In the genomic region with DNA sequence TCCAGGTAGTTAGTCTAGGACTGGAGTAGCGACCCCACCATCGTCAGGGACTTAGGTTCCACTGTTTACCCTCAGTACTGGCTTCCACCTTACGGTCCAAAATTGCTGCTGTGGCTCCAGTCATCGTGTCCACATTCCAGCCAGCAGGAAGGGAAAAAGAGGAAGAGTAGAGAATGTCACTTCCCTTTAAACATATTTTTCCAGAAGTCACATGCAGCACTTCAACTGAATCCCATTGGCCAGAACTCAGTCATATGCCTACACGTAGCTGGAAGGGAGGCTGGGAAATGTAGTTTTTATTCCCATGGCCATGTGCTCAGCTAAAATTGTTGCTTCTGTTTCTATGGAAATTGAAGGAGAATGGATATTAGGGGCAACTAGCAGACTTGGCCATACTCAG, we compare ENCODE assay signal across 1 cellular context.
TF ChIP-seq lines count a peak whose summit lies in the region.

No MANE protein-coding gene starts in this region.

TF ChIP-seq in K562, 482 proteins besides CTCF, POLR2A, EP300 and RAD21 (continued from another document and continues in another):
- TF ChIP-seq, protein P1, sequence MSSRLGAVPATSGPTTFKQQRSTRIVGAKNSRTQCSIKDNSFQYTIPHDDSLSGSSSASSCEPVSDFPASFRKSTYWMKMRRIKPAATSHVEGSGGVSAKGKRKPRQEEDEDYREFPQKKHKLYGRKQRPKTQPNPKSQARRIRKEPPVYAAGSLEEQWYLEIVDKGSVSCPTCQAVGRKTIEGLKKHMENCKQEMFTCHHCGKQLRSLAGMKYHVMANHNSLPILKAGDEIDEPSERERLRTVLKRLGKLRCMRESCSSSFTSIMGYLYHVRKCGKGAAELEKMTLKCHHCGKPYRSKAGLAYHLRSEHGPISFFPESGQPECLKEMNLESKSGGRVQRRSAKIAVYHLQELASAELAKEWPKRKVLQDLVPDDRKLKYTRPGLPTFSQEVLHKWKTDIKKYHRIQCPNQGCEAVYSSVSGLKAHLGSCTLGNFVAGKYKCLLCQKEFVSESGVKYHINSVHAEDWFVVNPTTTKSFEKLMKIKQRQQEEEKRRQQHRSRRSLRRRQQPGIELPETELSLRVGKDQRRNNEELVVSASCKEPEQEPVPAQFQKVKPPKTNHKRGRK (tag; IDR thresholded peaks at IDR 0.05), result no peak
- TF ChIP-seq RNF2 (IDR thresholded peaks at IDR 0.05), result no peak
- peak; percentile 64 for TF ChIP-seq FOS (IDR thresholded peaks at IDR 0.05; ENCODE audit: extremely low read depth, insufficient read length)
- TF ChIP-seq FOXJ3 (CRISPR knock-in tag; IDR thresholded peaks at IDR 0.05), result no peak
- no peak for TF ChIP-seq EGR1 (conservative IDR thresholded peaks at IDR 0.05)
- peak; percentile 66 for TF ChIP-seq CBFA2T2 (conservative IDR thresholded peaks at IDR 0.05)
- TF ChIP-seq, protein P2, sequence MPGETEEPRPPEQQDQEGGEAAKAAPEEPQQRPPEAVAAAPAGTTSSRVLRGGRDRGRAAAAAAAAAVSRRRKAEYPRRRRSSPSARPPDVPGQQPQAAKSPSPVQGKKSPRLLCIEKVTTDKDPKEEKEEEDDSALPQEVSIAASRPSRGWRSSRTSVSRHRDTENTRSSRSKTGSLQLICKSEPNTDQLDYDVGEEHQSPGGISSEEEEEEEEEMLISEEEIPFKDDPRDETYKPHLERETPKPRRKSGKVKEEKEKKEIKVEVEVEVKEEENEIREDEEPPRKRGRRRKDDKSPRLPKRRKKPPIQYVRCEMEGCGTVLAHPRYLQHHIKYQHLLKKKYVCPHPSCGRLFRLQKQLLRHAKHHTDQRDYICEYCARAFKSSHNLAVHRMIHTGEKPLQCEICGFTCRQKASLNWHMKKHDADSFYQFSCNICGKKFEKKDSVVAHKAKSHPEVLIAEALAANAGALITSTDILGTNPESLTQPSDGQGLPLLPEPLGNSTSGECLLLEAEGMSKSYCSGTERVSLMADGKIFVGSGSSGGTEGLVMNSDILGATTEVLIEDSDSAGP (CRISPR knock-in tag; IDR thresholded peaks at IDR 0.05), result no peak
- TF ChIP-seq MCM3 (IDR thresholded peaks at IDR 0.05), result no peak
- no peak for TF ChIP-seq ZSCAN29 (IDR thresholded peaks at IDR 0.05)
- TF ChIP-seq ZNF830 (CRISPR knock-in tag; IDR thresholded peaks at IDR 0.05), result no peak
- TF ChIP-seq ZNF766 (CRISPR knock-in tag; conservative IDR thresholded peaks at IDR 0.05), result no peak
- no peak for TF ChIP-seq SMARCB1 (IDR thresholded peaks at IDR 0.05; ENCODE audit: insufficient read length, low read depth)
- TF ChIP-seq, protein P3, sequence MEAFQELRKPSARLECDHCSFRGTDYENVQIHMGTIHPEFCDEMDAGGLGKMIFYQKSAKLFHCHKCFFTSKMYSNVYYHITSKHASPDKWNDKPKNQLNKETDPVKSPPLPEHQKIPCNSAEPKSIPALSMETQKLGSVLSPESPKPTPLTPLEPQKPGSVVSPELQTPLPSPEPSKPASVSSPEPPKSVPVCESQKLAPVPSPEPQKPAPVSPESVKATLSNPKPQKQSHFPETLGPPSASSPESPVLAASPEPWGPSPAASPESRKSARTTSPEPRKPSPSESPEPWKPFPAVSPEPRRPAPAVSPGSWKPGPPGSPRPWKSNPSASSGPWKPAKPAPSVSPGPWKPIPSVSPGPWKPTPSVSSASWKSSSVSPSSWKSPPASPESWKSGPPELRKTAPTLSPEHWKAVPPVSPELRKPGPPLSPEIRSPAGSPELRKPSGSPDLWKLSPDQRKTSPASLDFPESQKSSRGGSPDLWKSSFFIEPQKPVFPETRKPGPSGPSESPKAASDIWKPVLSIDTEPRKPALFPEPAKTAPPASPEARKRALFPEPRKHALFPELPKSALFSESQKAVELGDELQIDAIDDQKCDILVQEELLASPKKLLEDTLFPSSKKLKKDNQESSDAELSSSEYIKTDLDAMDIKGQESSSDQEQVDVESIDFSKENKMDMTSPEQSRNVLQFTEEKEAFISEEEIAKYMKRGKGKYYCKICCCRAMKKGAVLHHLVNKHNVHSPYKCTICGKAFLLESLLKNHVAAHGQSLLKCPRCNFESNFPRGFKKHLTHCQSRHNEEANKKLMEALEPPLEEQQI (IDR thresholded peaks at IDR 0.05), result no peak
- TF ChIP-seq ARID1B (IDR thresholded peaks at IDR 0.05), result no peak
- no peak for TF ChIP-seq U2AF1 (optimal IDR thresholded peaks at IDR 0.05; ENCODE audit: low read depth, low read length)
- TF ChIP-seq, protein P4, sequence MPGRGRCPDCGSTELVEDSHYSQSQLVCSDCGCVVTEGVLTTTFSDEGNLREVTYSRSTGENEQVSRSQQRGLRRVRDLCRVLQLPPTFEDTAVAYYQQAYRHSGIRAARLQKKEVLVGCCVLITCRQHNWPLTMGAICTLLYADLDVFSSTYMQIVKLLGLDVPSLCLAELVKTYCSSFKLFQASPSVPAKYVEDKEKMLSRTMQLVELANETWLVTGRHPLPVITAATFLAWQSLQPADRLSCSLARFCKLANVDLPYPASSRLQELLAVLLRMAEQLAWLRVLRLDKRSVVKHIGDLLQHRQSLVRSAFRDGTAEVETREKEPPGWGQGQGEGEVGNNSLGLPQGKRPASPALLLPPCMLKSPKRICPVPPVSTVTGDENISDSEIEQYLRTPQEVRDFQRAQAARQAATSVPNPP (IDR thresholded peaks at IDR 0.05; ENCODE audit: borderline replicate concordance, insufficient read depth, insufficient read length), result no peak
- TF ChIP-seq SMARCA5 (IDR thresholded peaks at IDR 0.05), result peak; percentile 98
- no peak for TF ChIP-seq POLR2H (tag; IDR thresholded peaks at IDR 0.05; ENCODE audit: low read depth)
- no peak for TF ChIP-seq TCF3 (CRISPR knock-in tag; IDR thresholded peaks at IDR 0.05)
- TF ChIP-seq ZEB2 (IDR thresholded peaks at IDR 0.05), result no peak
- TF ChIP-seq BRD9 (IDR thresholded peaks at IDR 0.05; ENCODE audit: low read depth, partially characterized antibody), result no peak
- TF ChIP-seq HNRNPUL1 (IDR thresholded peaks at IDR 0.05; ENCODE audit: low read length), result no peak
- TF ChIP-seq, protein P5, sequence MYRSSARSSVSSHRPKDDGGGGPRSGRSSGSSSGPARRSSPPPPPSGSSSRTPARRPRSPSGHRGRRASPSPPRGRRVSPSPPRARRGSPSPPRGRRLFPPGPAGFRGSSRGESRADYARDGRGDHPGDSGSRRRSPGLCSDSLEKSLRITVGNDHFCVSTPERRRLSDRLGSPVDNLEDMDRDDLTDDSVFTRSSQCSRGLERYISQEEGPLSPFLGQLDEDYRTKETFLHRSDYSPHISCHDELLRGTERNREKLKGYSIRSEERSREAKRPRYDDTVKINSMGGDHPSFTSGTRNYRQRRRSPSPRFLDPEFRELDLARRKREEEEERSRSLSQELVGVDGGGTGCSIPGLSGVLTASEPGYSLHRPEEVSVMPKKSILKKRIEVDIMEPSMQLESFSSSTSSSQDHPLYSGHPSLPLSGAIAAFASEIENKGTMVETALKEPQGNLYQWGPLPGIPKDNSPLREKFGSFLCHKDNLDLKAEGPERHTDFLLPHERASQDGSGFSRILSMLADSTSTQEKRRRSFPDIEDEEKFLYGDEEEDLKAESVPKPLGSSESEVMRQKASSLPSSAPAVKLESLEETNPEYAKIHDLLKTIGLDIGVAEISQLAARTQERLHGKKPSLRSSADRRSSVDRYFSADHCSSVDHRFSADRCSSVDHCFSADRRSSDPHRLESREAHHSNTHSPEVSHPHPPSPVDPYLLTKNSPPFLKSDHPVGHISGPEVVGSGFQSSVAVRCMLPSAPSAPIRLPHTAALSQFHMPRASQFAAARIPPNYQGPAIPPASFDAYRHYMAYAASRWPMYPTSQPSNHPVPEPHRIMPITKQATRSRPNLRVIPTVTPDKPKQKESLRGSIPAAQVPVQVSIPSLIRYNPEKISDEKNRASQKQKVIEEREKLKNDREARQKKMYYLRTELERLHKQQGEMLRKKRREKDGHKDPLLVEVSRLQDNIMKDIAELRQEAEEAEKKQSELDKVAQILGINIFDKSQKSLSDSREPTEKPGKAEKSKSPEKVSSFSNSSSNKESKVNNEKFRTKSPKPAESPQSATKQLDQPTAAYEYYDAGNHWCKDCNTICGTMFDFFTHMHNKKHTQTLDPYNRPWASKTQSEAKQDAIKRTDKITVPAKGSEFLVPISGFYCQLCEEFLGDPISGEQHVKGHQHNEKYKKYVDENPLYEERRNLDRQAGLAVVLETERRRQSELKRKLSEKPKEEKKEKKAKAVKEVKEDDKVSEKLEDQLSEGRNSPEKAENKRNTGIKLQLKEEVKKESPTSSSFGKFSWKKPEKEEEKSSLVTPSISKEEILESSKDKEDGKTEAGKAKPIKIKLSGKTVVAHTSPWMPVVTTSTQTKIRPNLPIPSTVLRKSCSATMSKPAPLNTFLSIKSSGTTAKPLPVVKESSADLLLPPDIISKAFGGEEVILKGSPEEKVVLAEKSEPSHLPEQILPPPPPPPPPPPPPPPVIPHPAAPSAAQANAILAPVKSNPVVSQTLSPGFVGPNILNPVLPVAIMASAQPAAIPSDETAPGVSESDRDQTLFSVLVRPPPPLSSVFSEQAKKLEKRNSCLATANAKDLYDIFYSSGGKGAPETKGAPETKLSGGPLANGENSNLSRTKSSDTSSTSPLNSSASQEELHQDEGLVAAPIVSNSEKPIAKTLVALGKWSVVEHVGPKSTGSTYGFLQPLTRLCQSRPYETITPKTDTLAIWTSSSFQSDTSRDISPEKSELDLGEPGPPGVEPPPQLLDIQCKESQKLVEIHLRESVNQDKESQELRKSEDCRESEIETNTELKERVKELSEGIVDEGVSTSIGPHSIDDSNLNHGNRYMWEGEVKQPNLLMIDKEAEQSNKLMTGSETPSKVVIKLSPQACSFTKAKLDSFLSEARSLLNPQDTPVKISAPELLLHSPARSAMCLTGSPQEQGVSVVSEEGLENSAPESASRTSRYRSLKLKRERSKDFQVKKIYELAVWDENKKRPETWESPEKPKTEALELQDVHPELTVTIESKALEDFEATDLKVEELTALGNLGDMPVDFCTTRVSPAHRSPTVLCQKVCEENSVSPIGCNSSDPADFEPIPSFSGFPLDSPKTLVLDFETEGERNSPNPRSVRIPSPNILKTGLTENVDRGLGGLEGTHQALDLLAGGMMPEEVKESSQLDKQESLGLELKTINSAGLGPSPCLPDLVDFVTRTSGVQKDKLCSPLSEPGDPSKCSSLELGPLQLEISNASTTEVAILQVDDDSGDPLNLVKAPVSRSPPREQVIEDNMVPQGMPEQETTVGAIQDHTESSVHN (IDR thresholded peaks at IDR 0.05; ENCODE audit: borderline replicate concordance in 1 of 2, low read depth in 1 of 2), result no peak
- TF ChIP-seq NEUROD1 (IDR thresholded peaks at IDR 0.05; ENCODE audit: borderline replicate concordance, low read depth, low read length, partially characterized antibody), result no peak
- 0 out of 2 replicates have a peak, but pooled peaks have one; percentile 20 for TF ChIP-seq EP400 (IDR thresholded peaks at IDR 0.05)
- TF ChIP-seq ZNF507 (tag; conservative IDR thresholded peaks at IDR 0.05), result no peak
- TF ChIP-seq ZNF316 (IDR thresholded peaks at IDR 0.05), result no peak
- TF ChIP-seq SRSF3 (IDR thresholded peaks at IDR 0.05; ENCODE audit: insufficient read depth, low read length), result no peak
- TF ChIP-seq, protein P6, sequence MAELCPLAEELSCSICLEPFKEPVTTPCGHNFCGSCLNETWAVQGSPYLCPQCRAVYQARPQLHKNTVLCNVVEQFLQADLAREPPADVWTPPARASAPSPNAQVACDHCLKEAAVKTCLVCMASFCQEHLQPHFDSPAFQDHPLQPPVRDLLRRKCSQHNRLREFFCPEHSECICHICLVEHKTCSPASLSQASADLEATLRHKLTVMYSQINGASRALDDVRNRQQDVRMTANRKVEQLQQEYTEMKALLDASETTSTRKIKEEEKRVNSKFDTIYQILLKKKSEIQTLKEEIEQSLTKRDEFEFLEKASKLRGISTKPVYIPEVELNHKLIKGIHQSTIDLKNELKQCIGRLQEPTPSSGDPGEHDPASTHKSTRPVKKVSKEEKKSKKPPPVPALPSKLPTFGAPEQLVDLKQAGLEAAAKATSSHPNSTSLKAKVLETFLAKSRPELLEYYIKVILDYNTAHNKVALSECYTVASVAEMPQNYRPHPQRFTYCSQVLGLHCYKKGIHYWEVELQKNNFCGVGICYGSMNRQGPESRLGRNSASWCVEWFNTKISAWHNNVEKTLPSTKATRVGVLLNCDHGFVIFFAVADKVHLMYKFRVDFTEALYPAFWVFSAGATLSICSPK (IDR thresholded peaks at IDR 0.05; ENCODE audit: borderline replicate concordance), result no peak
- TF ChIP-seq RBM15 (IDR thresholded peaks at IDR 0.05; ENCODE audit: insufficient read depth, low read length), result no peak
- TF ChIP-seq ZNF282 (CRISPR knock-in tag; IDR thresholded peaks at IDR 0.05), result no peak
- peak; percentile 97 for TF ChIP-seq HLTF (IDR thresholded peaks at IDR 0.05)
- no peak for TF ChIP-seq PHB2 (IDR thresholded peaks at IDR 0.05; ENCODE audit: low read depth)
- TF ChIP-seq DIDO1 (tag; IDR thresholded peaks at IDR 0.05; ENCODE audit: low read depth), result no peak
- TF ChIP-seq, protein P7, sequence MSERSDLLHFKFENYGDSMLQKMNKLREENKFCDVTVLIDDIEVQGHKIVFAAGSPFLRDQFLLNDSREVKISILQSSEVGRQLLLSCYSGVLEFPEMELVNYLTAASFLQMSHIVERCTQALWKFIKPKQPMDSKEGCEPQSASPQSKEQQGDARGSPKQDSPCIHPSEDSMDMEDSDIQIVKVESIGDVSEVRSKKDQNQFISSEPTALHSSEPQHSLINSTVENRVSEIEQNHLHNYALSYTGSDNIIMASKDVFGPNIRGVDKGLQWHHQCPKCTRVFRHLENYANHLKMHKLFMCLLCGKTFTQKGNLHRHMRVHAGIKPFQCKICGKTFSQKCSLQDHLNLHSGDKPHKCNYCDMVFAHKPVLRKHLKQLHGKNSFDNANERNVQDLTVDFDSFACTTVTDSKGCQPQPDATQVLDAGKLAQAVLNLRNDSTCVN (CRISPR knock-in tag; IDR thresholded peaks at IDR 0.05), result no peak
- no peak for TF ChIP-seq CBX8 (IDR thresholded peaks at IDR 0.05; ENCODE audit: borderline replicate concordance, extremely low read depth, low read depth, low read length, poor library complexity, severe bottlenecking)
- no peak for TF ChIP-seq ZNF354B (CRISPR knock-in tag; IDR thresholded peaks at IDR 0.05)
- no peak for TF ChIP-seq ATF1 (CRISPR knock-in tag; IDR thresholded peaks at IDR 0.05)
- peak; percentile 75 for TF ChIP-seq ATF1 (tag; IDR thresholded peaks at IDR 0.05)
- TF ChIP-seq NR2F6 (CRISPR knock-in tag; IDR thresholded peaks at IDR 0.05), result no peak
- TF ChIP-seq ZNF311 (CRISPR knock-in tag; IDR thresholded peaks at IDR 0.05), result no peak
- no peak for TF ChIP-seq GTF2F1 (IDR thresholded peaks at IDR 0.05; ENCODE audit: low read depth, low read length)
- TF ChIP-seq TOE1 (IDR thresholded peaks at IDR 0.05; ENCODE audit: borderline replicate concordance), result no peak
- TF ChIP-seq TOE1 (CRISPR knock-in tag; IDR thresholded peaks at IDR 0.05; ENCODE audit: borderline replicate concordance, low read depth), result no peak
- TF ChIP-seq JUN (IDR thresholded peaks at IDR 0.05; ENCODE audit: borderline replicate concordance, low read depth, low read length), result no peak
- TF ChIP-seq JUN (CRISPR knock-in tag; IDR thresholded peaks at IDR 0.05; ENCODE audit: borderline replicate concordance), result no peak
- TF ChIP-seq RB1 (IDR thresholded peaks at IDR 0.05; ENCODE audit: low read depth), result no peak
- no peak for TF ChIP-seq TGIF2 (CRISPR knock-in tag; IDR thresholded peaks at IDR 0.05)
- TF ChIP-seq E2F3 (CRISPR knock-in tag; IDR thresholded peaks at IDR 0.05), result no peak
- TF ChIP-seq, protein P8, sequence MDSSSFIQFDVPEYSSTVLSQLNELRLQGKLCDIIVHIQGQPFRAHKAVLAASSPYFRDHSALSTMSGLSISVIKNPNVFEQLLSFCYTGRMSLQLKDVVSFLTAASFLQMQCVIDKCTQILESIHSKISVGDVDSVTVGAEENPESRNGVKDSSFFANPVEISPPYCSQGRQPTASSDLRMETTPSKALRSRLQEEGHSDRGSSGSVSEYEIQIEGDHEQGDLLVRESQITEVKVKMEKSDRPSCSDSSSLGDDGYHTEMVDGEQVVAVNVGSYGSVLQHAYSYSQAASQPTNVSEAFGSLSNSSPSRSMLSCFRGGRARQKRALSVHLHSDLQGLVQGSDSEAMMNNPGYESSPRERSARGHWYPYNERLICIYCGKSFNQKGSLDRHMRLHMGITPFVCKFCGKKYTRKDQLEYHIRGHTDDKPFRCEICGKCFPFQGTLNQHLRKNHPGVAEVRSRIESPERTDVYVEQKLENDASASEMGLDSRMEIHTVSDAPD (CRISPR knock-in tag; IDR thresholded peaks at IDR 0.05), result no peak
